ENCODE assay signal across 14 cellular contexts in genomic region chr11:133977067-133977681, GRCh38. TPM values are rescaled to one million over a fixed set of nuclear protein-coding genes. Genes with fewer than 3 reads are reported as not detected.
DNase-seq lines count a peak whose midpoint lies in the region; ATAC-seq lines count a peak whose summit lies in the region.
"Had no signal": no experiment of that assay in that cellular context is flagged by ENCODE, and none has a peak within 500 bp of the region (broad histone marks: within the 10 kb centered on the region; RNA-seq: fewer than 3 reads in every experiment).

No MANE protein-coding gene starts in this region.

- no peak for DNase-seq in activated CD8-positive, alpha-beta memory T cell treated with anti-CD3 and anti-CD28 coated beads, Interleukin-2, amount 10 ng/mL, durations not matched to agents 7 days and 5 days
- DNase-seq in activated CD8-positive, alpha-beta memory T cell treated with anti-CD3 and anti-CD28 coated beads for 24 hours, result no peak
- DNase-seq in activated naive CD4-positive, alpha-beta T cell treated with anti-CD3 and anti-CD28 coated beads, Interleukin-2, amount 50 U/mL, for 16 hours, result no peak
- DNase-seq in GM23248, result no peak
- DNase-seq in SHP77 (lab: John Stamatoyannopoulos, UW), result no peak
- DNase-seq: activated gamma-delta T cell treated with Interleukin-2 at 50 U/mL for 16 hours, colonic mucosa, EL, left ventricle myocardium superior, NCI-H146, thyroid gland had no signal

- H2AFZ ChIP-seq in GM23248, result no peak overlapping the region

- H3K79me2 ChIP-seq in GM23248 (ENCODE audit: insufficient read depth), result no peaks in the 10 kb centered on the region

- no peaks in the 10 kb centered on the region for H3K36me3 ChIP-seq in GM23248 (ENCODE audit: low read depth)
- H3K36me3 ChIP-seq: colonic mucosa, thyroid gland had no signal

- no peak overlapping the region for H3K4me3 ChIP-seq in GM23248
- H3K4me3 ChIP-seq: colonic mucosa, thyroid gland had no signal

- no peaks in the 10 kb centered on the region; the same call in 1 of the 2 replicates for H3K27me3 ChIP-seq in GM23248 (replicated peaks; ENCODE audit: insufficient read depth)
- H3K27me3 ChIP-seq: colonic mucosa, thyroid gland had no signal

- no peak overlapping the region for H3K4me3 Mint-ChIP-seq in activated CD8-positive, alpha-beta memory T cell treated with anti-CD3 and anti-CD28 coated beads, Interleukin-2, amount 10 ng/mL, durations not matched to agents 7 days and 5 days
- no peak overlapping the region for H3K4me3 Mint-ChIP-seq in stimulated activated memory B cell treated with anti-CD40 and anti-IgM and Interleukin-4, amounts not matched to agents 10 μg/mL and 1 μg/mL and 100 μg/mL, for 72 hours

- H4K20me1 ChIP-seq in GM23248 (ENCODE audit: insufficient read depth), result no peaks in the 10 kb centered on the region

- H3K9me3 ChIP-seq in GM23248 (ENCODE audit: low read depth), result no peaks in the 10 kb centered on the region
- H3K9me3 ChIP-seq: colonic mucosa, thyroid gland had no signal

- in situ Hi-C loops in GM23248 (cut with MboI), result no loop called here

- H3K27ac Mint-ChIP-seq in activated CD8-positive, alpha-beta memory T cell treated with anti-CD3 and anti-CD28 coated beads, Interleukin-2, amount 10 ng/mL, durations not matched to agents 7 days and 5 days, result no peak overlapping the region
- no peak overlapping the region for H3K27ac Mint-ChIP-seq in stimulated activated memory B cell treated with anti-CD40 and anti-IgM and Interleukin-4, amounts not matched to agents 10 μg/mL and 1 μg/mL and 100 μg/mL, for 72 hours

- CTCF ChIA-PET in activated CD8-positive, alpha-beta memory T cell treated with anti-CD3 and anti-CD28 coated beads, Interleukin-2, amount 10 ng/mL, durations not matched to agents 7 days and 5 days (lab: Charles Lee), result no interaction called here

- H3K9me3 Mint-ChIP-seq in activated CD8-positive, alpha-beta memory T cell treated with anti-CD3 and anti-CD28 coated beads, Interleukin-2, amount 10 ng/mL, durations not matched to agents 7 days and 5 days (ENCODE audit: low read depth), result no peaks in the 10 kb centered on the region
- no peaks in the 10 kb centered on the region for H3K9me3 Mint-ChIP-seq in stimulated activated memory B cell treated with anti-CD40 and anti-IgM and Interleukin-4, amounts not matched to agents 10 μg/mL and 1 μg/mL and 100 μg/mL, for 72 hours

- WGBS in GM23248 (ENCODE audit: low coverage in 1 of 2, low lambda C conversion rate in 2 of 2, missing lambda C conversion rate in 2 of 2), 2 experiments, result 53 to 66% methylated on average over 10 of the region's 10 CpGs

- H3K36me3 Mint-ChIP-seq in activated CD8-positive, alpha-beta memory T cell treated with anti-CD3 and anti-CD28 coated beads, Interleukin-2, amount 10 ng/mL, durations not matched to agents 7 days and 5 days, result no peaks in the 10 kb centered on the region
- no peaks in the 10 kb centered on the region for H3K36me3 Mint-ChIP-seq in stimulated activated memory B cell treated with anti-CD40 and anti-IgM and Interleukin-4, amounts not matched to agents 10 μg/mL and 1 μg/mL and 100 μg/mL, for 72 hours

- peak; percentile 66 for ATAC-seq in activated CD8-positive, alpha-beta memory T cell treated with anti-CD3 and anti-CD28 coated beads, Interleukin-2, amount 10 ng/mL, durations not matched to agents 7 days and 5 days
- ATAC-seq in GM21528 (IDR thresholded peaks at IDR 0.05; ENCODE audit: low FRiP score, unreplicated experiment) (peak; percentile 96), HG03103 (IDR thresholded peaks at IDR 0.05; ENCODE audit: low read depth, unreplicated experiment) (peak; percentile 99)
- ATAC-seq in stimulated activated memory B cell treated with anti-CD40 and anti-IgM and Interleukin-4, amounts not matched to agents 10 μg/mL and 1 μg/mL and 100 μg/mL, for 72 hours, result peak; percentile 89
- ATAC-seq: left ventricle myocardium superior had no signal

- no peaks in the 10 kb centered on the region for H3K4me1 ChIP-seq in GM23248 (ENCODE audit: insufficient read depth)
- H3K4me1 ChIP-seq: colonic mucosa, thyroid gland had no signal

- peaks cover 10% of the 10 kb centered on the region for H3K4me1 Mint-ChIP-seq in activated CD8-positive, alpha-beta memory T cell treated with anti-CD3 and anti-CD28 coated beads, Interleukin-2, amount 10 ng/mL, durations not matched to agents 7 days and 5 days
- peaks cover 16% of the 10 kb centered on the region for H3K4me1 Mint-ChIP-seq in stimulated activated memory B cell treated with anti-CD40 and anti-IgM and Interleukin-4, amounts not matched to agents 10 μg/mL and 1 μg/mL and 100 μg/mL, for 72 hours

- H3K4me2 ChIP-seq in GM23248 (ENCODE audit: unreplicated experiment), result no peak overlapping the region

- no peaks in the 10 kb centered on the region for H3K9me2 ChIP-seq in GM23248 (ENCODE audit: insufficient read depth)

- H3K27ac ChIP-seq in GM23248, result no peak overlapping the region
- H3K27ac ChIP-seq: colonic mucosa, thyroid gland had no signal

- no peaks in the 10 kb centered on the region for H3F3A ChIP-seq in GM23248 (ENCODE audit: insufficient read depth)

- peaks cover 23% of the 10 kb centered on the region for H3K27me3 Mint-ChIP-seq in activated CD8-positive, alpha-beta memory T cell treated with anti-CD3 and anti-CD28 coated beads, Interleukin-2, amount 10 ng/mL, durations not matched to agents 7 days and 5 days
- H3K27me3 Mint-ChIP-seq in stimulated activated memory B cell treated with anti-CD40 and anti-IgM and Interleukin-4, amounts not matched to agents 10 μg/mL and 1 μg/mL and 100 μg/mL, for 72 hours, result peaks cover 61% of the 10 kb centered on the region

- no peak overlapping the region for H3K9ac ChIP-seq in GM23248

RNA-seq across cellular contexts. Expression of gene IGSF9B, which starts 20.4 kb away (rescaled TPM):
- total RNA-seq in activated CD8-positive, alpha-beta memory T cell treated with anti-CD3 and anti-CD28 coated beads, Interleukin-2, amount 10 ng/mL, durations not matched to agents 7 days and 5 days, result 10 to 100 TPM; 19.6 to 34.5 TPM
- 0.51 TPM in 1 of 2 replicates, not detected in the other for total RNA-seq in GM23248 (2014; rRNA removed; shearing (Covaris generic))
- polyA plus RNA-seq in GM23248 (2016; fragmentation: Nextera tagmentation; extraction: Ambion mirVana), result 0.04 TPM in 1 of 2 replicates, not detected in the other

Comparison
In these comparisons a context has a peak if more than half of its experiments do, and no peak if none do; other contexts are left out.
1. RNA of gene IGSF9B, which starts 20.4 kb away (total RNA-seq): 19.6 to 34.5 TPM in activated CD8-positive, alpha-beta memory T cell treated with anti-CD3 and anti-CD28 coated beads, Interleukin-2, amount 10 ng/mL, durations not matched to agents 7 days and 5 days; 0.51 TPM in GM23248; every median in the first group is over 10 times any median in the second.
2. Peak in every context shown above with its lines, with median percentiles within 50 percentile points of each other: ATAC-seq.